ENCODE assay signal across 8 cellular contexts in genomic region chr12:51819851-51820720, GRCh38. TPM values are rescaled to one million over a fixed set of nuclear protein-coding genes. Genes with fewer than 3 reads are reported as not detected.
DNase-seq lines count a peak whose midpoint lies in the region; ATAC-seq, FAIRE-seq and TF ChIP-seq lines count a peak whose summit lies in the region.

No MANE protein-coding gene starts in this region.

- no peaks in the 10 kb centered on the region for H3K9me3 ChIP-seq in adipocyte (ENCODE audit: control insufficient read depth, low read length)
- no peaks in the 10 kb centered on the region for H3K9me3 ChIP-seq in kidney (ENCODE audit: control insufficient read depth in 1 of 2, low read length in 2 of 2)

- TF ChIP-seq CTCF in kidney (IDR thresholded peaks at IDR 0.05; ENCODE audit: borderline replicate concordance, extremely low read depth, insufficient read depth), result no peak

- peak overlapping the region; percentile 23 for H3K4me3 ChIP-seq in adipocyte (ENCODE audit: low read length)
- H3K4me3 ChIP-seq in kidney (ENCODE audit: low read length in 2 of 2), result no peak overlapping the region

- intact Hi-C loops in kidney (cut with DNase I), result no loop called here

- H3K4me1 ChIP-seq in adipocyte (ENCODE audit: control insufficient read depth, insufficient read depth, low read length) (peaks cover 8% of the 10 kb centered on the region), kidney (ENCODE audit: control insufficient read depth in 1 of 2, insufficient read depth in 1 of 2, low read depth in 1 of 2, low read length in 2 of 2) (no peaks in the 10 kb centered on the region)

- DNase-seq in DMS 273 treated with DMSO at 0.1 percent for 48 hours (lab: John Stamatoyannopoulos, UW) (peak; percentile 56), MV-4-11 (lab: John Stamatoyannopoulos, UW) (peak; percentile 44), adipocyte (ENCODE audit: low read depth) (no peak), kidney (peak; percentile 80), GM12892 (ENCODE audit: insufficient read length) (no peak)

- no peak for ATAC-seq in GM21447 (IDR thresholded peaks at IDR 0.05; ENCODE audit: unreplicated experiment)
- no peak for ATAC-seq in HG03442 (IDR thresholded peaks at IDR 0.05; ENCODE audit: unreplicated experiment)

- no peak overlapping the region for H3K9ac ChIP-seq in adipocyte (ENCODE audit: low read length)
- no peak overlapping the region for H3K9ac ChIP-seq in kidney (ENCODE audit: low read length in 2 of 2)

- no peak overlapping the region for H3K27ac ChIP-seq in kidney (ENCODE audit: low read depth in 2 of 2, low read length in 2 of 2)
- peak overlapping the region; percentile 50 for H3K27ac ChIP-seq in temporal lobe (ENCODE audit: low read depth, low read length)

- no peak for TF ChIP-seq POLR2A in GM12892 (IDR thresholded peaks at IDR 0.05; ENCODE audit: low read depth, low read length)

- no peaks in the 10 kb centered on the region for H3K27me3 ChIP-seq in adipocyte (replicated peaks; ENCODE audit: control insufficient read depth, insufficient read depth, low read length)

- FAIRE-seq in kidney (lab: Jason Lieb, UNC) (no peak), GM12892 (lab: Jason Lieb, UNC) (no peak)

- no peaks in the 10 kb centered on the region for H3K36me3 ChIP-seq in adipocyte (ENCODE audit: control insufficient read depth, insufficient read depth, low read length, severe bottlenecking)
- H3K36me3 ChIP-seq in kidney (ENCODE audit: control insufficient read depth in 1 of 2, insufficient read depth in 2 of 2, low read length in 2 of 2), result no peaks in the 10 kb centered on the region

RNA-seq across cellular contexts. Expression of gene FIGNL2, which starts 28.4 kb away (rescaled TPM):
- total RNA-seq in kidney (6.1 TPM), temporal lobe (0.25 TPM)
- 3.1 TPM for polyA plus RNA-seq in kidney (ENCODE audit: insufficient read depth, low read depth, low replicate concordance)
- not detected for polyA plus RNA-seq in GM12892 (2012; ENCODE audit: missing spikeins)

Comparison
In these comparisons a context has a peak if more than half of its experiments do, and no peak if none do; other contexts are left out.
1. DNase-seq: peak in DMS 273 treated with DMSO at 0.1 percent for 48 hours (single experiment), MV-4-11 (single experiment) and kidney (single experiment); none in adipocyte (single experiment) and GM12892 (single experiment).